ENCODE assay signal across 8 cellular contexts in the genomic region with DNA sequence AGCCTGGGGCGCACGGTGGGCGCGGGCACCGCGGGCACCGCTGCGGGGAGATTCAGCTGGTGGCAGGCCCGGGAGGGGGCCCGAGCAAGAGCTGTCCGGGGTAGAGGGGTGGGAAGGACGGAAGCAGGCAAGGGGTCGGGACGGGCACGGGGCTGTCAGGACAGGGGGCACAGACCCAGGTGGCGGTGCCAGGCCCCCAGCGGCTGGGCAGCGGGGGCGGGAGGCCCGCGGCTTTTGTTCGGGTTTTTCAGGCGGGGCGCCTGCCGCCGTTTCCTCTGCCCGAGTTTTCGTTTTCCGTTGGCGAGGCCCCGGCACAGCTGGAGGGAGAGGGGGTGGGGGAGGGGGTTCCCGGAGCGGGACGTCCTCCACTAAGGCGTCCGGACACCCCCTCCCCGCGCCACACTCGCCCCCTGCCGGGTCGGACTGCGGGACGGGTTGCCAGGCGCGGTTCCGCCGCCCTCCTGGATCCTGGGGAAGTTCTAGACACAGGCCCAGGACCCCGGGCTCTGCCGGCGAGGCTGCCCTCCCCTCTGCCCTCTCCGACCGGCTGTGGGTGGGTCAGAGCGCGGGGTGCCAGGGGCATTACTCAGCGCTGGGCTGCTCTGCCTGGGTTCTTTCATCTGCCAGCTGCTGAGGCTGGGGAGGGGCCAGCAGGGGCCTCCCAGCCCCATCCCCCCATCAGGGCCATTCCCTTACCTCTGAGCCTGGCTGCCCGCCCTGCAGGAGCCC. TPM values are rescaled to one million over a fixed set of nuclear protein-coding genes. Genes with fewer than 3 reads are reported as not detected.
DNase-seq lines count a peak whose midpoint lies in the region; ATAC-seq and TF ChIP-seq lines count a peak whose summit lies in the region.

No MANE protein-coding gene starts in this region.

- H3K9ac ChIP-seq in OCI-LY3 (ENCODE audit: low read length) = peak overlapping the region; percentile 75

- H3K27me3 Mint-ChIP-seq in stimulated activated memory B cell treated with anti-CD40 and anti-IgM and Interleukin-4, amounts not matched to agents 10 μg/mL and 1 μg/mL and 100 μg/mL, for 72 hours = peaks cover 60% of the 10 kb centered on the region

- H3K27me3 ChIP-seq in OCI-LY3 (ENCODE audit: low read depth, low read length) = peaks cover 11% of the 10 kb centered on the region

- DNase-seq in GDM1 (lab: John Stamatoyannopoulos, UW) (peak; percentile 18), coronary artery (ENCODE audit: low spot score) (no peak), left lobe of liver (ENCODE audit: low spot score) (no peak), NCI-H446 treated with DMSO at 0.1 percent for 48 hours (lab: John Stamatoyannopoulos, UW) (no peak), SHP77 (lab: John Stamatoyannopoulos, UW) (no peak), dedifferentiated amniotic fluid mesenchymal stem cell (ENCODE audit: extremely low spot score) (no peak)

- peaks cover 31% of the 10 kb centered on the region for H3K4me1 Mint-ChIP-seq in stimulated activated memory B cell treated with anti-CD40 and anti-IgM and Interleukin-4, amounts not matched to agents 10 μg/mL and 1 μg/mL and 100 μg/mL, for 72 hours

- H3K27ac Mint-ChIP-seq in stimulated activated memory B cell treated with anti-CD40 and anti-IgM and Interleukin-4, amounts not matched to agents 10 μg/mL and 1 μg/mL and 100 μg/mL, for 72 hours = no peak overlapping the region

- H3K4me3 ChIP-seq in OCI-LY3 (ENCODE audit: low read length) (peak overlapping the region; percentile 93), coronary artery (peak overlapping the region; percentile 100)

- peaks cover 17% of the 10 kb centered on the region for H3K4me1 ChIP-seq in OCI-LY3 (ENCODE audit: low read length)

- no peaks in the 10 kb centered on the region for H3K36me3 ChIP-seq in OCI-LY3 (replicated peaks; ENCODE audit: low read depth, low read length)

- no peak overlapping the region for H3K27ac ChIP-seq in OCI-LY3 (ENCODE audit: low read length)
- H3K27ac ChIP-seq in coronary artery = peak overlapping the region; percentile 91 to 99

- H3K79me2 ChIP-seq in OCI-LY3 (ENCODE audit: low read length) = no peaks in the 10 kb centered on the region

- H3K4me3 Mint-ChIP-seq in stimulated activated memory B cell treated with anti-CD40 and anti-IgM and Interleukin-4, amounts not matched to agents 10 μg/mL and 1 μg/mL and 100 μg/mL, for 72 hours = peak overlapping the region; percentile 24

- H2AFZ ChIP-seq in OCI-LY3 (ENCODE audit: low read depth, low read length) = peak overlapping the region; percentile 72

- H3K9me3 ChIP-seq in OCI-LY3 (ENCODE audit: insufficient read depth, low read length) = no peaks in the 10 kb centered on the region

- TF ChIP-seq CTCF in OCI-LY3 (IDR thresholded peaks at IDR 0.05; ENCODE audit: low read depth, low read length) (no peak), coronary artery (IDR thresholded peaks at IDR 0.05) (no peak)

- peak; percentile 40 for ATAC-seq in left lobe of liver
- ATAC-seq in stimulated activated memory B cell treated with anti-CD40 and anti-IgM and Interleukin-4, amounts not matched to agents 10 μg/mL and 1 μg/mL and 100 μg/mL, for 72 hours = peak; percentile 47

- no peaks in the 10 kb centered on the region for H4K20me1 ChIP-seq in OCI-LY3 (ENCODE audit: insufficient read depth, low read length)

- H3K36me3 Mint-ChIP-seq in stimulated activated memory B cell treated with anti-CD40 and anti-IgM and Interleukin-4, amounts not matched to agents 10 μg/mL and 1 μg/mL and 100 μg/mL, for 72 hours = no peaks in the 10 kb centered on the region

- no peaks in the 10 kb centered on the region for H3K9me3 Mint-ChIP-seq in stimulated activated memory B cell treated with anti-CD40 and anti-IgM and Interleukin-4, amounts not matched to agents 10 μg/mL and 1 μg/mL and 100 μg/mL, for 72 hours

- H3K4me2 ChIP-seq in OCI-LY3 (ENCODE audit: low read length) = peak overlapping the region; percentile 94

RNA-seq across cellular contexts. Expression of a gene that starts 0.5 kb away (rescaled TPM):
- total RNA-seq in left lobe of liver = 3.3 TPM
